ENCODE assay signal across 18 cellular contexts in the genomic region with DNA sequence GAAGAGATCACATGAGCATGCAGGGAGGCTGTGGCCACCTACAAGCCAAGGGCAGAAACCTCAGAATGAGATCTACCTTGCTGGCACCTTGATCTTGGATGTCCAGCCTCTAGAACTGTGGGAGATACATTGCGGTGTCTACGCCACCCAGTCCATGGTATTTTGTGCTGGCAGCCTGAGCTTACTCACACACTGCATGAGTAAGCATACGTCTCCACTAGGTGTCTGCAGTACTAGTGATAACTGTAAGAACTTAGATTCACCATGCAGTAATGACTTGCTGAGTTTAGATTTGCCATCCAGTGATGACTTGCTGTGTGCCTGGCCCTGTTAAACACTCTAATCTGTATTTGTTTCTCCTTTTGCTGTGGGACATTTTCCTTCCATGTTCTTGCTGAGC.
DNase-seq lines count a peak whose midpoint lies in the region; ATAC-seq and TF ChIP-seq lines count a peak whose summit lies in the region.
"Had no signal": no experiment of that assay in that cellular context is flagged by ENCODE, and none has a peak within 500 bp of the region (broad histone marks: within the 10 kb centered on the region; RNA-seq: fewer than 3 reads in every experiment).

No MANE protein-coding gene starts in this region.

- H3K4me3 ChIP-seq in epithelial cell of esophagus (ENCODE audit: low read length): no peak overlapping the region
- H3K4me3 ChIP-seq in trophoblast cell (ENCODE audit: low read depth, low read length): no peak overlapping the region
- H3K4me3 ChIP-seq: A549, PC-9 had no signal

- no peak overlapping the region for H2AK5ac ChIP-seq in trophoblast cell (ENCODE audit: low read length)

- H3K23ac ChIP-seq in trophoblast cell (ENCODE audit: low read length): no peak overlapping the region

- no peak overlapping the region for H2BK5ac ChIP-seq in trophoblast cell (ENCODE audit: low read depth, low read length, poor library complexity)

- TF ChIP-seq CTCF in epithelial cell of esophagus (IDR thresholded peaks at IDR 0.05; ENCODE audit: insufficient read depth, low read depth, low read length, missing control alignments): peak; percentile 22
- no peak for TF ChIP-seq CTCF in HFFc6 (IDR thresholded peaks at IDR 0.05)

- H3K9me3 ChIP-seq in trophoblast cell (ENCODE audit: insufficient read depth, low read depth, low read length): peaks cover 4% of the 10 kb centered on the region

- H3K18ac ChIP-seq in trophoblast cell (ENCODE audit: low read length): no peak overlapping the region

- no peak overlapping the region for H4K91ac ChIP-seq in trophoblast cell (ENCODE audit: low read depth, low read length)

- no peaks in the 10 kb centered on the region for H3K79me2 ChIP-seq in trophoblast cell (ENCODE audit: control insufficient read depth, insufficient read depth, low read length, poor library complexity)

- H3K4me1 ChIP-seq in trophoblast cell (ENCODE audit: control insufficient read depth in 1 of 2, insufficient read depth in 2 of 2, low read length in 2 of 2): peaks cover 4 to 5% of the 10 kb centered on the region in 2 experiments

- ATAC-seq in activated naive CD4-positive, alpha-beta T cell treated with anti-CD3 and anti-CD28 coated beads, Interleukin-2, amount 50 U/mL, for 72 hours: peak; percentile 31 to 61
- no peak for ATAC-seq in HG02938 (IDR thresholded peaks at IDR 0.05; ENCODE audit: unreplicated experiment)

- H3K14ac ChIP-seq in trophoblast cell (ENCODE audit: low read length): no peak overlapping the region

- H3K27me3 ChIP-seq in trophoblast cell (ENCODE audit: insufficient read depth, low read length): no peaks in the 10 kb centered on the region

- H3K27me3 Mint-ChIP-seq in activated naive CD4-positive, alpha-beta T cell treated with anti-CD3 and anti-CD28 coated beads, Interleukin-2, amount 10 ng/mL, durations not matched to agents 7 days and 5 days: peaks cover 54% of the 10 kb centered on the region
- peaks cover 2% of the 10 kb centered on the region; the same call in 1 of the 2 replicates for H3K27me3 Mint-ChIP-seq in HFFc6 (ENCODE audit: insufficient read depth)

- no peak overlapping the region for H3K4ac ChIP-seq in trophoblast cell (ENCODE audit: low read depth, low read length)

- H3K4me3 Mint-ChIP-seq in activated naive CD4-positive, alpha-beta T cell treated with anti-CD3 and anti-CD28 coated beads, Interleukin-2, amount 10 ng/mL, durations not matched to agents 7 days and 5 days: no peak overlapping the region
- H3K4me3 Mint-ChIP-seq in HFFc6: no peak overlapping the region

- WGBS in trophoblast cell (ENCODE audit: extremely low coverage, insufficient coverage, insufficient read length): no CpG with 5 or more reads among the region's 3 CpGs

- H3K79me1 ChIP-seq in trophoblast cell (ENCODE audit: low read length): no peaks in the 10 kb centered on the region

- no peak overlapping the region for H4K12ac ChIP-seq in trophoblast cell (ENCODE audit: low read depth, low read length)

- no peak for DNase-seq in activated naive CD4-positive, alpha-beta T cell treated with anti-CD3 and anti-CD28 coated beads, Interleukin-2, amount 50 U/mL, for 72 hours (ENCODE audit: low spot score in 2 of 2)
- DNase-seq in activated naive CD4-positive, alpha-beta T cell treated with anti-CD3 and anti-CD28 coated beads, Interleukin-2, amount 10 ng/mL, durations not matched to agents 7 days and 5 days: no peak
- DNase-seq in RKO (ENCODE audit: low spot score) (peak; percentile 40), epithelial cell of esophagus (ENCODE audit: low read depth) (peak; percentile 80), trophoblast cell (peak; percentile 63 to 68), HFFc6 (no peak)
- DNase-seq in activated T-cell treated with anti-CD3 and anti-CD28 coated beads, Interleukin-2, amount 50 U/mL, for 1 hour: no peak
- DNase-seq: Calu3, DMS79 treated with DMSO at 0.1 percent for 48 hours, KG1, MM.1S, NCI-H1930, NCI-H2171, NCI-H446 treated with DMSO at 0.1 percent for 48 hours, NCI-H748 treated with DMSO at 0.1 percent for 48 hours, PC-9 had no signal

- H2AFZ ChIP-seq in trophoblast cell (ENCODE audit: insufficient read depth, low read length, poor library complexity): no peak overlapping the region
- H2AFZ ChIP-seq: PC-9 had no signal

- H3K36me3 ChIP-seq in trophoblast cell (ENCODE audit: control insufficient read depth in 1 of 2, insufficient read depth in 2 of 2, low read length in 2 of 2): no peaks in the 10 kb centered on the region

- H3K4me2 ChIP-seq in trophoblast cell (ENCODE audit: low read length): no peak overlapping the region
- H3K4me2 ChIP-seq: A549, PC-9 had no signal

- no peak overlapping the region for H2BK120ac ChIP-seq in trophoblast cell (ENCODE audit: insufficient read depth, low read length, poor library complexity)

- peaks cover 0 to 5% of the 10 kb centered on the region in 2 donors for H3K36me3 Mint-ChIP-seq in activated naive CD4-positive, alpha-beta T cell treated with anti-CD3 and anti-CD28 coated beads, Interleukin-2, amount 50 U/mL, for 72 hours
- H3K36me3 Mint-ChIP-seq in activated naive CD4-positive, alpha-beta T cell treated with anti-CD3 and anti-CD28 coated beads, Interleukin-2, amount 10 ng/mL, durations not matched to agents 7 days and 5 days: no peaks in the 10 kb centered on the region
- peaks cover 6% of the 10 kb centered on the region; the same call in 1 of the 2 replicates for H3K36me3 Mint-ChIP-seq in HFFc6 (ENCODE audit: low read depth)

- H2BK12ac ChIP-seq in trophoblast cell (ENCODE audit: low read length): no peak overlapping the region

- H3K4me1 Mint-ChIP-seq in activated naive CD4-positive, alpha-beta T cell treated with anti-CD3 and anti-CD28 coated beads, Interleukin-2, amount 10 ng/mL, durations not matched to agents 7 days and 5 days: peaks cover 4% of the 10 kb centered on the region
- H3K4me1 Mint-ChIP-seq in HFFc6 (ENCODE audit: low read depth): no peaks in the 10 kb centered on the region

- no peak overlapping the region for H4K8ac ChIP-seq in trophoblast cell (ENCODE audit: low read depth, low read length)

- H3K27ac Mint-ChIP-seq in activated naive CD4-positive, alpha-beta T cell treated with anti-CD3 and anti-CD28 coated beads, Interleukin-2, amount 50 U/mL, for 72 hours: no peak overlapping the region
- H3K27ac Mint-ChIP-seq in activated naive CD4-positive, alpha-beta T cell treated with anti-CD3 and anti-CD28 coated beads, Interleukin-2, amount 10 ng/mL, durations not matched to agents 7 days and 5 days: no peak overlapping the region
- H3K27ac Mint-ChIP-seq in HFFc6: no peak overlapping the region

- H3K9ac ChIP-seq in trophoblast cell (ENCODE audit: low read length): no peak overlapping the region

- no peaks in the 10 kb centered on the region for H3K9me3 Mint-ChIP-seq in activated naive CD4-positive, alpha-beta T cell treated with anti-CD3 and anti-CD28 coated beads, Interleukin-2, amount 50 U/mL, for 72 hours
- no peaks in the 10 kb centered on the region for H3K9me3 Mint-ChIP-seq in activated naive CD4-positive, alpha-beta T cell treated with anti-CD3 and anti-CD28 coated beads, Interleukin-2, amount 10 ng/mL, durations not matched to agents 7 days and 5 days
- peaks cover 60% of the 10 kb centered on the region for H3K9me3 Mint-ChIP-seq in HFFc6

- CTCF ChIA-PET in activated naive CD4-positive, alpha-beta T cell treated with anti-CD3 and anti-CD28 coated beads, Interleukin-2, amount 10 ng/mL, durations not matched to agents 7 days and 5 days (lab: Charles Lee): no interaction called here

- no peak overlapping the region for H3K27ac ChIP-seq in trophoblast cell (ENCODE audit: low read depth, low read length)
- H3K27ac ChIP-seq: A549, PC-9 had no signal

Comparison
In these comparisons a context has a peak if more than half of its experiments do, and no peak if none do; other contexts are left out.
1. DNase-seq: peak in RKO (single experiment), epithelial cell of esophagus (single experiment) and trophoblast cell (2 of 2); none in activated naive CD4-positive, alpha-beta T cell treated with anti-CD3 and anti-CD28 coated beads, Interleukin-2, amount 50 U/mL, for 72 hours (0 of 2), activated naive CD4-positive, alpha-beta T cell treated with anti-CD3 and anti-CD28 coated beads, Interleukin-2, amount 10 ng/mL, durations not matched to agents 7 days and 5 days (single experiment), activated T-cell treated with anti-CD3 and anti-CD28 coated beads, Interleukin-2, amount 50 U/mL, for 1 hour (single experiment) and HFFc6 (single experiment).